In genomic region chr14:61460853-61461611, GRCh38 we compare ENCODE assay signal across 10 cellular contexts.
DNase-seq lines count a peak whose midpoint lies in the region; ATAC-seq lines count a peak whose summit lies in the region.
"Had no signal": no experiment of that assay in that cellular context is flagged by ENCODE, and none has a peak within 500 bp of the region (broad histone marks: within the 10 kb centered on the region; RNA-seq: fewer than 3 reads in every experiment).

No MANE protein-coding gene starts in this region.

- ATAC-seq in activated CD8-positive, alpha-beta T cell treated with anti-CD3 and anti-CD28 coated beads, Interleukin-2, amount 10 ng/mL, durations not matched to agents 7 days and 5 days: peak; percentile 70
- no peak for ATAC-seq in HG02763 (IDR thresholded peaks at IDR 0.05; ENCODE audit: unreplicated experiment)
- no peak for ATAC-seq in HG03196 (IDR thresholded peaks at IDR 0.05; ENCODE audit: unreplicated experiment)

- peaks cover 3% of the 10 kb centered on the region for H3K9me3 Mint-ChIP-seq in activated CD8-positive, alpha-beta T cell treated with anti-CD3 and anti-CD28 coated beads, Interleukin-2, amount 10 ng/mL, durations not matched to agents 7 days and 5 days (ENCODE audit: insufficient read depth)

- POLR2A ChIA-PET in activated CD8-positive, alpha-beta T cell treated with anti-CD3 and anti-CD28 coated beads, Interleukin-2, amount 10 ng/mL, durations not matched to agents 7 days and 5 days (lab: Charles Lee): interaction anchor here (0.6 to 1.7 kb wide), 8 partner anchors 9 to 234 kb away, joined by 3 to 10 read pairs (median 3); partner anchors contain the start of gene HIF1A

- peak overlapping the region; percentile 12 for H3K4me3 Mint-ChIP-seq in activated CD8-positive, alpha-beta T cell treated with anti-CD3 and anti-CD28 coated beads, Interleukin-2, amount 10 ng/mL, durations not matched to agents 7 days and 5 days

- CTCF ChIA-PET in activated CD8-positive, alpha-beta T cell treated with anti-CD3 and anti-CD28 coated beads, Interleukin-2, amount 10 ng/mL, durations not matched to agents 7 days and 5 days (lab: Charles Lee): interaction anchor here (0.6 to 9.9 kb wide), 24 partner anchors 10 to 665 kb away, joined by 3 to 136 read pairs (median 3); no protein-coding TSS in a partner anchor

- H3K27me3 Mint-ChIP-seq in activated CD8-positive, alpha-beta T cell treated with anti-CD3 and anti-CD28 coated beads, Interleukin-2, amount 10 ng/mL, durations not matched to agents 7 days and 5 days (ENCODE audit: low read depth): no peaks in the 10 kb centered on the region

- peak; percentile 85 for DNase-seq in DMS53 (lab: John Stamatoyannopoulos, UW)
- peak; percentile 99 for DNase-seq in NCI-H2029 (lab: John Stamatoyannopoulos, UW)
- DNase-seq in activated CD8-positive, alpha-beta T cell treated with anti-CD3 and anti-CD28 coated beads, Interleukin-2, amount 10 ng/mL, durations not matched to agents 7 days and 5 days: peak; percentile 71
- DNase-seq in left kidney (ENCODE audit: low read depth, low spot score): peak; percentile 34
- DNase-seq in NK-92 treated with Interleukin-12 subunit alpha and Interleukin-12 subunit beta, amount 100 ng/mL, for 24 hours (lab: John Stamatoyannopoulos, UW): no peak
- DNase-seq in NCI-H128 (lab: John Stamatoyannopoulos, UW; ENCODE audit: unreplicated experiment): no peak
- DNase-seq: heart left ventricle, transverse colon had no signal

- H3K4me1 Mint-ChIP-seq in activated CD8-positive, alpha-beta T cell treated with anti-CD3 and anti-CD28 coated beads, Interleukin-2, amount 10 ng/mL, durations not matched to agents 7 days and 5 days (ENCODE audit: low read depth): peaks cover 76% of the 10 kb centered on the region

- H3K36me3 Mint-ChIP-seq in activated CD8-positive, alpha-beta T cell treated with anti-CD3 and anti-CD28 coated beads, Interleukin-2, amount 10 ng/mL, durations not matched to agents 7 days and 5 days (ENCODE audit: low read depth): peaks cover 92% of the 10 kb centered on the region

- peak overlapping the region; percentile 91 for H3K27ac Mint-ChIP-seq in activated CD8-positive, alpha-beta T cell treated with anti-CD3 and anti-CD28 coated beads, Interleukin-2, amount 10 ng/mL, durations not matched to agents 7 days and 5 days

Comparison
In these comparisons a context has a peak if more than half of its experiments do, and no peak if none do; other contexts are left out.
1. DNase-seq: peak in DMS53 (single experiment), NCI-H2029 (single experiment), activated CD8-positive, alpha-beta T cell treated with anti-CD3 and anti-CD28 coated beads, Interleukin-2, amount 10 ng/mL, durations not matched to agents 7 days and 5 days (single experiment) and left kidney (single experiment); none in NK-92 treated with Interleukin-12 subunit alpha and Interleukin-12 subunit beta, amount 100 ng/mL, for 24 hours (single experiment) and NCI-H128 (single experiment).